ENCODE assay signal across 28 cellular contexts in genomic region chr11:120858740-120859139, GRCh38.
DNase-seq lines count a peak whose midpoint lies in the region; ATAC-seq and TF ChIP-seq lines count a peak whose summit lies in the region.
"Had no signal": no experiment of that assay in that cellular context is flagged by ENCODE, and none has a peak within 500 bp of the region (broad histone marks: within the 10 kb centered on the region; RNA-seq: fewer than 3 reads in every experiment).

No MANE protein-coding gene starts in this region.

- intact Hi-C loops in PC-3 (cut with micrococcal nuclease): no loop called here

- H3K9me2 ChIP-seq in PC-3 (replicated peaks; ENCODE audit: low read length): no peaks in the 10 kb centered on the region

- no peak overlapping the region for H2BK12ac ChIP-seq in mesenchymal stem cell (ENCODE audit: low read length in 2 of 2)

- POLR2A ChIA-PET in PC-3 (lab: Charles Lee; ENCODE audit: unreplicated experiment): no interaction called here

- H3K4me1 ChIP-seq in PC-3 (ENCODE audit: insufficient read depth, low read length): peaks cover 3% of the 10 kb centered on the region; the same call in 1 of the 2 replicates
- H3K4me1 ChIP-seq in mesenchymal stem cell (ENCODE audit: control insufficient read depth, insufficient read depth, low read depth, low read length): no peaks in the 10 kb centered on the region
- H3K4me1 ChIP-seq: A549 had no signal

- H2BK15ac ChIP-seq in mesenchymal stem cell (ENCODE audit: low read depth, poor library complexity, severe bottlenecking): no peak overlapping the region

- CTCF ChIA-PET in PC-3 (lab: Charles Lee): no interaction called here

- H3K9ac ChIP-seq in PC-3 (ENCODE audit: low read length) (no peak overlapping the region), mesenchymal stem cell (ENCODE audit: low read length) (no peak overlapping the region)
- H3K9ac ChIP-seq: KMS-11 had no signal

- no peaks in the 10 kb centered on the region for H3K79me1 ChIP-seq in mesenchymal stem cell (replicated peaks; ENCODE audit: low read length, poor library complexity, severe bottlenecking)

- H3K4me3 ChIP-seq in AG10803 (ENCODE audit: low read length) (no peak overlapping the region), PC-3 (ENCODE audit: low read length) (no peak overlapping the region), fibroblast of mammary gland (ENCODE audit: control insufficient read depth, low read depth, low read length) (no peak overlapping the region), mesenchymal stem cell (ENCODE audit: insufficient read depth in 1 of 2, low read depth in 1 of 2, low read length in 2 of 2) (no peak overlapping the region)
- H3K4me3 ChIP-seq: A549, coronary artery had no signal

- H3K18ac ChIP-seq in mesenchymal stem cell (ENCODE audit: low read depth in 1 of 2, low read length in 2 of 2): no peak overlapping the region

- no peaks in the 10 kb centered on the region for H3K79me2 ChIP-seq in PC-3 (ENCODE audit: low read length)

- TF ChIP-seq CTCF in AG10803 (conservative IDR thresholded peaks at IDR 0.05; ENCODE audit: low read length) (no peak), PC-3 (conservative IDR thresholded peaks at IDR 0.05; ENCODE audit: low read depth, low read length) (no peak), fibroblast of mammary gland (conservative IDR thresholded peaks at IDR 0.05; ENCODE audit: control insufficient read depth, insufficient read depth, low read depth, low read length) (no peak)

- no peak overlapping the region for H3K4me2 ChIP-seq in PC-3 (ENCODE audit: low read length)
- no peak overlapping the region for H3K4me2 ChIP-seq in mesenchymal stem cell (ENCODE audit: low read length, poor library complexity, severe bottlenecking)
- H3K4me2 ChIP-seq: A549, KMS-11 had no signal

- H3K4ac ChIP-seq in mesenchymal stem cell (ENCODE audit: low read depth in 1 of 2, low read length in 2 of 2): no peak overlapping the region

- H3K23ac ChIP-seq in mesenchymal stem cell (ENCODE audit: low read length in 2 of 2): no peak overlapping the region

- H3F3A ChIP-seq in PC-3 (ENCODE audit: low read length, unreplicated experiment): no peaks in the 10 kb centered on the region

- H3K36me3 ChIP-seq in PC-3 (ENCODE audit: low read depth, low read length) (no peaks in the 10 kb centered on the region), mesenchymal stem cell (ENCODE audit: control insufficient read depth in 1 of 2, insufficient read depth in 2 of 2, low read depth in 1 of 2, low read length in 2 of 2) (no peaks in the 10 kb centered on the region)

- no peak overlapping the region for H4K8ac ChIP-seq in mesenchymal stem cell (ENCODE audit: low read length)

- H3K27me3 ChIP-seq in PC-3 (ENCODE audit: low read length) (peaks cover 43% of the 10 kb centered on the region), mesenchymal stem cell (ENCODE audit: control insufficient read depth in 1 of 2, insufficient read depth in 1 of 2, low read length in 2 of 2) (peaks cover 22 to 25% of the 10 kb centered on the region in 2 experiments)

- no TSS peak for BruUV-seq in PC-3 (replicated peaks; lab: Mats Ljungman, UMichigan)

- H3K9me3 ChIP-seq in PC-3 (ENCODE audit: low read length) (no peaks in the 10 kb centered on the region), mesenchymal stem cell (ENCODE audit: control insufficient read depth, low read length) (no peaks in the 10 kb centered on the region)
- H3K9me3 ChIP-seq: A549 had no signal

- H2AK5ac ChIP-seq in mesenchymal stem cell (ENCODE audit: low read length, severe bottlenecking): no peak overlapping the region

- H3K27ac ChIP-seq in PC-3 (ENCODE audit: low read length) (no peak overlapping the region), mesenchymal stem cell (ENCODE audit: low read length, poor library complexity, severe bottlenecking) (no peak overlapping the region)
- H3K27ac ChIP-seq: A549, coronary artery, KMS-11, VCaP had no signal

- no peaks in the 10 kb centered on the region for H4K20me1 ChIP-seq in PC-3 (ENCODE audit: low read length)

- H3K14ac ChIP-seq in mesenchymal stem cell (ENCODE audit: low read length in 2 of 2): no peak overlapping the region

- no peak overlapping the region for H4K91ac ChIP-seq in mesenchymal stem cell (ENCODE audit: low read length)

- ATAC-seq in PC-3 (no peak), GM19035 (IDR thresholded peaks at IDR 0.05; ENCODE audit: unreplicated experiment) (no peak), HG02763 (IDR thresholded peaks at IDR 0.05; ENCODE audit: unreplicated experiment) (no peak)
- ATAC-seq: A549; CD8-positive, alpha-beta T cell; esophagus mucosa; naive thymus-derived CD8-positive, alpha-beta T cell; Right ventricle myocardium inferior; SK-N-SH treated with all-trans-retinoic acid at 6 μM for 48 hours had no signal

- DNase-seq in AG10803 (ENCODE audit: low read depth) (peak; percentile 24), PC-3 (peak; percentile 19), fibroblast of mammary gland (ENCODE audit: low read depth) (peak; percentile 9), mesenchymal stem cell (peak; percentile 46), NCI-H2227 treated with DMSO at 0.1 percent for 48 hours (lab: John Stamatoyannopoulos, UW) (no peak), HK-2 (ENCODE audit: unreplicated experiment) (no peak)
- DNase-seq: activated CD4-positive, alpha-beta T cell treated with anti-CD3 and anti-CD28 coated beads, Interleukin-2, amount 10 ng/mL, durations not matched to agents 7 days and 5 days; activated naive CD4-positive, alpha-beta T cell; activated T-cell treated with anti-CD3 and anti-CD28 coated beads, Interleukin-2, amount 50 U/mL, for 48 hours; CD8-positive, alpha-beta T cell; DMS 273 treated with DMSO at 0.1 percent for 48 hours; H9; hypothalamus; naive thymus-derived CD8-positive, alpha-beta T cell; NCI-H1436 treated with DMSO at 0.1 percent for 48 hours; NCI-H510A; nucleus accumbens; OCI-M1; stimulated activated naive CD4-positive, alpha-beta T cell treated with Interleukin-2 at 50 U/mL for 16 hours had no signal

- 87% methylated on average over 1 of the region's 3 CpGs for WGBS in mesenchymal stem cell

- H2BK5ac ChIP-seq in mesenchymal stem cell (ENCODE audit: low read depth, low read length, poor library complexity, severe bottlenecking): no peak overlapping the region

- no peak overlapping the region for H2BK120ac ChIP-seq in mesenchymal stem cell (ENCODE audit: low read depth, low read length)

- H2AFZ ChIP-seq in PC-3 (ENCODE audit: low read length) (no peak overlapping the region), mesenchymal stem cell (ENCODE audit: low read depth, low read length) (no peak overlapping the region)

Comparison
In these comparisons a context has a peak if more than half of its experiments do, and no peak if none do; other contexts are left out.
1. DNase-seq: peak in AG10803 (single experiment), PC-3 (single experiment), fibroblast of mammary gland (single experiment) and mesenchymal stem cell (single experiment); none in NCI-H2227 treated with DMSO at 0.1 percent for 48 hours (single experiment) and HK-2 (single experiment).